9 cellular contexts compared by ENCODE assay signal in the genomic region with DNA sequence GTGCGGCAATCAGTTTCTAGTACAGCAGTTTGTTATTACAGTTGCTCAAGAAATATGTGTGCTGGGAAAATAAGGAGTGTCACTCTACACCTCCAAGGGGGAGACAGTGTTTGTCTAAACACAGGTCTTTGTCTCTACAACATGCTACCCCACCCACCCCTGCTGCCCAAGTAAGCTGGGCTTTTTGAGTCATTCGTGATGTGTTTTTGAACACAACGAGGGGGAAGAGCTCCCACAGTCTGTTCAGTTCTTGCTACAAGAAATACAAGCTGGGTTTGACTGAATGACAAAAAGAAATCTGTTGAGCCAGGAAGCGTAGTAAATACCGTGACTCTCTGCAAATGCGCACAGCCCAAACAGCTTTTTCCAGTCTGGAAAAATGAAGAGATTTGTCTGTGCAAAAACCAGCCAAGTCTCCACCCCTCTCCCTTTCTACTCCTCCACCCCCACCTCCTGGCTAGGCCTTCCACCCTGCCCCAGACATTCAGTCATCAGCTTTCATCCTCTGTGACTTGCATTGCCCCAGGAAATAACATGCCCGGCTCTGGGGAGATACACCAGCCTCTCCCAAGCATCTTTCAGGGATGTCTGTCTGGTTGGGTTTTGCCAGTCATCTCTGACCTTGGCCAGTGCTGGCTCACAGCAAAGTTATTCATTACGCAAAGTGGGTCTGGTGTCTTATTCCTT. TPM values are rescaled to one million over a fixed set of nuclear protein-coding genes. Genes with fewer than 3 reads are reported as not detected.
DNase-seq lines count a peak whose midpoint lies in the region; ATAC-seq and TF ChIP-seq lines count a peak whose summit lies in the region.
"Had no signal": no experiment of that assay in that cellular context is flagged by ENCODE, and none has a peak within 500 bp of the region (broad histone marks: within the 10 kb centered on the region; RNA-seq: fewer than 3 reads in every experiment).

No MANE protein-coding gene starts in this region.

- ATAC-seq in activated CD4-positive, CD25-positive, alpha-beta regulatory T cell treated with anti-CD3 and anti-CD28 coated beads, Interleukin-2, amount 50 U/mL, for 24 hours = no peak
- ATAC-seq in GM21529 (IDR thresholded peaks at IDR 0.05; ENCODE audit: unreplicated experiment) = no peak
- no peak for ATAC-seq in GM18858 (IDR thresholded peaks at IDR 0.05; ENCODE audit: unreplicated experiment)
- no peak for ATAC-seq in GM18498 (IDR thresholded peaks at IDR 0.05; ENCODE audit: unreplicated experiment)

- peak; percentile 78 for DNase-seq in AG08396 (ENCODE audit: low spot score)
- DNase-seq in fibroblast of the conjunctiva (ENCODE audit: low read depth) = peak; percentile 75
- peak; percentile 73 for DNase-seq in non-pigmented ciliary epithelial cell (ENCODE audit: low read depth)
- DNase-seq: stimulated activated CD4-positive, alpha-beta T cell treated with anti-CD3 and anti-CD28 coated beads, Interleukin-1b, Interleukin-23, amount 100 ng/mL, for 48 hours had no signal

TF ChIP-seq in PFSK-1, 5 proteins besides CTCF, POLR2A, EP300 and RAD21:
- no peak for TF ChIP-seq FOXP2 (optimal IDR thresholded peaks at IDR 0.05; ENCODE audit: borderline replicate concordance, extremely low read depth, extremely low read length, insufficient read depth)
- TF ChIP-seq POLR2AphosphoS5 (IDR thresholded peaks at IDR 0.05; ENCODE audit: low read depth, low read length) = no peak
- 0 out of 2 replicates have a peak, but pooled peaks have one; percentile 38 for TF ChIP-seq SIN3A (IDR thresholded peaks at IDR 0.05; ENCODE audit: borderline replicate concordance, insufficient read depth, low read length)
- 0 out of 4 replicates have a peak, but pooled peaks of 1 of the 2 experiments have one; percentile 0 for TF ChIP-seq REST (IDR thresholded peaks at IDR 0.05; ENCODE audit: insufficient read depth in 1 of 2, low read depth in 2 of 2, low read length in 2 of 2)
- no peak for TF ChIP-seq TAF1 (IDR thresholded peaks at IDR 0.05; ENCODE audit: borderline replicate concordance, insufficient read depth, low read length)
TF ChIP-seq in PFSK-1: peak in this region for 2.

RNA-seq across cellular contexts. Expression of gene CHD9, which starts 25.7 kb away (rescaled TPM):
- 5.8 TPM for polyA plus RNA-seq in PFSK-1 (2012; ENCODE audit: insufficient read length, low read depth)

RNA-seq across cellular contexts. Expression of gene CHD9NB, which starts 27.8 kb away (rescaled TPM):
- polyA plus RNA-seq in PFSK-1 (2012; ENCODE audit: insufficient read length, low read depth) = not detected
